23 cellular contexts compared by ENCODE assay signal in genomic region chr17:43351686-43352085, GRCh38. TPM values are rescaled to one million over a fixed set of nuclear protein-coding genes. Genes with fewer than 3 reads are reported as not detected.
DNase-seq lines count a peak whose midpoint lies in the region; TF ChIP-seq lines count a peak whose summit lies in the region.
"Had no signal": no experiment of that assay in that cellular context is flagged by ENCODE, and none has a peak within 500 bp of the region (broad histone marks: within the 10 kb centered on the region; RNA-seq: fewer than 3 reads in every experiment).

No MANE protein-coding gene starts in this region.

- H3F3A ChIP-seq in neural cell (ENCODE audit: insufficient read depth, low read length, poor library complexity, severe bottlenecking), result no peaks in the 10 kb centered on the region

- H3K9me3 ChIP-seq in neural cell (ENCODE audit: low read length), result peaks cover 15% of the 10 kb centered on the region

- H4K20me1 ChIP-seq in neural cell (ENCODE audit: insufficient read depth), result no peaks in the 10 kb centered on the region

- H3K4me3 ChIP-seq in neural cell (ENCODE audit: low read length), result no peak overlapping the region
- H3K4me3 ChIP-seq: coronary artery, MG63, tibial artery had no signal

- no peak for TF ChIP-seq RAD21 in neural cell (conservative IDR thresholded peaks at IDR 0.05)

- H3K27me3 ChIP-seq in neural cell (ENCODE audit: insufficient read depth, low read depth, low read length), result no peaks in the 10 kb centered on the region
- H3K27me3 ChIP-seq: MG63, tibial artery had no signal

- H3K4me3 Mint-ChIP-seq in activated T-cell treated with anti-CD3 and anti-CD28 coated beads, Interleukin-2, amount 50 U/mL, for 24 hours, result no peak overlapping the region
- H3K4me3 Mint-ChIP-seq in T-helper 2 cell treated with Interferon-gamma antibody and Interleukin-4, amounts not matched to agents 5 μg/mL and 100 μg/mL, for 36 hours, result peak overlapping the region; percentile 22
- H3K4me3 Mint-ChIP-seq: B cell, immature natural killer cell, nephron progenitor cell had no signal

- H3K36me3 ChIP-seq in neural cell (ENCODE audit: insufficient read depth, low read length), result no peaks in the 10 kb centered on the region

- peak; percentile 89 for TF ChIP-seq EP300 in neural cell (conservative IDR thresholded peaks at IDR 0.05; ENCODE audit: poor library complexity, severe bottlenecking)

- H3K9me2 ChIP-seq in neural cell (ENCODE audit: insufficient read depth, low read length), result no peaks in the 10 kb centered on the region

- no peak for TF ChIP-seq CTCF in neural cell (IDR thresholded peaks at IDR 0.05; ENCODE audit: poor library complexity, severe bottlenecking)

- no peak overlapping the region for H3K9ac ChIP-seq in neural cell (ENCODE audit: low read length)

- H3K27me3 Mint-ChIP-seq in activated T-cell treated with anti-CD3 and anti-CD28 coated beads, Interleukin-2, amount 50 U/mL, for 24 hours, result no peaks in the 10 kb centered on the region
- H3K27me3 Mint-ChIP-seq in T-helper 2 cell treated with Interferon-gamma antibody and Interleukin-4, amounts not matched to agents 5 μg/mL and 100 μg/mL, for 36 hours (ENCODE audit: low read depth), result no peaks in the 10 kb centered on the region
- H3K27me3 Mint-ChIP-seq: B cell had no signal

- peaks cover 14% of the 10 kb centered on the region for H3K36me3 Mint-ChIP-seq in activated T-cell treated with anti-CD3 and anti-CD28 coated beads, Interleukin-2, amount 50 U/mL, for 24 hours (ENCODE audit: low read depth)
- H3K36me3 Mint-ChIP-seq in T-helper 2 cell treated with Interferon-gamma antibody and Interleukin-4, amounts not matched to agents 5 μg/mL and 100 μg/mL, for 36 hours (ENCODE audit: low read depth), result peaks cover 45% of the 10 kb centered on the region

- no peak overlapping the region for H2AFZ ChIP-seq in neural cell (ENCODE audit: low read depth, low read length)

- DNase-seq in activated T-cell treated with anti-CD3 and anti-CD28 coated beads, Interleukin-2, amount 50 U/mL, for 24 hours, result no peak
- no peak for DNase-seq in activated T-cell treated with anti-CD3 and anti-CD28 coated beads, Interleukin-2, amount 50 U/mL, for 1 hour
- DNase-seq in OCI-M1 (lab: John Stamatoyannopoulos, UW), result peak; percentile 44
- no peak for DNase-seq in T-helper 2 cell treated with Interferon-gamma antibody and Interleukin-4, amounts not matched to agents 5 μg/mL and 100 μg/mL, for 36 hours (ENCODE audit: low spot score)
- DNase-seq in UCSD-AML1 (lab: John Stamatoyannopoulos, UW; ENCODE audit: unreplicated experiment), result no peak
- DNase-seq in SHP77 treated with DMSO at 0.1 percent for 48 hours (lab: John Stamatoyannopoulos, UW), result no peak
- DNase-seq in NCI-H526 (lab: John Stamatoyannopoulos, UW), result no peak
- DNase-seq: activated effector memory CD4-positive, alpha-beta T cell treated with anti-CD3 and anti-CD28 coated beads, Interleukin-2, amount 50 U/mL, for 16 hours; CD4-positive, alpha-beta memory T cell; effector CD8-positive, alpha-beta T cell; immature natural killer cell; MG63; NCI-H1105 treated with DMSO at 0.1 percent for 48 hours; NCI-H187 treated with DMSO at 0.1 percent for 48 hours; NCI-H2171; NCI-H510A; nephron progenitor cell; retina; stimulated activated CD8-positive, alpha-beta memory T cell treated with anti-CD3 and anti-CD28 coated beads, Interleukin-4, amount 100 ng/mL, for 48 hours; tibial artery had no signal

- H3K4me1 Mint-ChIP-seq in activated T-cell treated with anti-CD3 and anti-CD28 coated beads, Interleukin-2, amount 50 U/mL, for 24 hours (ENCODE audit: low read depth), result peaks cover 36% of the 10 kb centered on the region
- peaks cover 26% of the 10 kb centered on the region for H3K4me1 Mint-ChIP-seq in T-helper 2 cell treated with Interferon-gamma antibody and Interleukin-4, amounts not matched to agents 5 μg/mL and 100 μg/mL, for 36 hours (ENCODE audit: low read depth)
- H3K4me1 Mint-ChIP-seq: B cell, immature natural killer cell had no signal

- peak overlapping the region; percentile 55 for H3K27ac ChIP-seq in neural cell (ENCODE audit: low read length)
- H3K27ac ChIP-seq: coronary artery, tibial artery had no signal

- H3K4me2 ChIP-seq in neural cell (ENCODE audit: low read length), result no peak overlapping the region

- H3K9me3 Mint-ChIP-seq in activated T-cell treated with anti-CD3 and anti-CD28 coated beads, Interleukin-2, amount 50 U/mL, for 24 hours, result peaks cover 17% of the 10 kb centered on the region
- H3K9me3 Mint-ChIP-seq in T-helper 2 cell treated with Interferon-gamma antibody and Interleukin-4, amounts not matched to agents 5 μg/mL and 100 μg/mL, for 36 hours, result peaks cover 44% of the 10 kb centered on the region

- H3K27ac Mint-ChIP-seq in activated T-cell treated with anti-CD3 and anti-CD28 coated beads, Interleukin-2, amount 50 U/mL, for 24 hours, result peak overlapping the region; percentile 81
- H3K27ac Mint-ChIP-seq in T-helper 2 cell treated with Interferon-gamma antibody and Interleukin-4, amounts not matched to agents 5 μg/mL and 100 μg/mL, for 36 hours, result peak overlapping the region; percentile 87
- H3K27ac Mint-ChIP-seq: B cell, immature natural killer cell, nephron progenitor cell had no signal

- H3K79me2 ChIP-seq in neural cell (replicated peaks; ENCODE audit: insufficient read depth, low read length), result no peaks in the 10 kb centered on the region

TF ChIP-seq in neural cell, 6 proteins besides CTCF, POLR2A, EP300 and RAD21:
- no peak for TF ChIP-seq EZH2 (IDR thresholded peaks at IDR 0.05; ENCODE audit: borderline replicate concordance, insufficient read depth, low read length, poor library complexity, severe bottlenecking)
- TF ChIP-seq MXI1 (conservative IDR thresholded peaks at IDR 0.05; ENCODE audit: poor library complexity, severe bottlenecking), result no peak
- no peak for TF ChIP-seq REST (IDR thresholded peaks at IDR 0.05; ENCODE audit: borderline replicate concordance)
- TF ChIP-seq POLR2AphosphoS5 (IDR thresholded peaks at IDR 0.05), result peak; percentile 50
TF ChIP-seq in neural cell: peak in this region for 1.

RNA-seq across cellular contexts. Expression of gene ARL4D, which starts 47.1 kb away (rescaled TPM):
- 10.6 and 17.0 TPM in 2 replicates for polyA plus RNA-seq in neural cell
- 12.4 and 15.5 TPM in 2 replicates for polyA minus RNA-seq in neural cell
